In genomic region chr1:168227620-168228019, GRCh38 we compare ENCODE assay signal across 9 cellular contexts. TPM values are rescaled to one million over a fixed set of nuclear protein-coding genes. Genes with fewer than 3 reads are reported as not detected.
DNase-seq lines count a peak whose midpoint lies in the region; ATAC-seq, FAIRE-seq and TF ChIP-seq lines count a peak whose summit lies in the region.
"Had no signal": no experiment of that assay in that cellular context is flagged by ENCODE, and none has a peak within 500 bp of the region (broad histone marks: within the 10 kb centered on the region; RNA-seq: fewer than 3 reads in every experiment).

No MANE protein-coding gene starts in this region.

- peak overlapping the region; percentile 84 for H3K4me3 ChIP-seq in coronary artery

- TF ChIP-seq CTCF in coronary artery (IDR thresholded peaks at IDR 0.05): no peak

- H3K27ac ChIP-seq in KOPT-K1 (ENCODE audit: low read depth, low read length, poor library complexity, severe bottlenecking) (peak overlapping the region; percentile 89), coronary artery (peak overlapping the region; percentile 81 to 93)

- ATAC-seq in HG03342 (IDR thresholded peaks at IDR 0.05; ENCODE audit: unreplicated experiment) (no peak), HG03175 (IDR thresholded peaks at IDR 0.05; ENCODE audit: unreplicated experiment) (no peak)

- no peak for FAIRE-seq in frontal cortex (lab: Jason Lieb, UNC)
- FAIRE-seq: A204.1 had no signal

- peaks cover 48% of the 10 kb centered on the region for H3K36me3 ChIP-seq in KOPT-K1 (ENCODE audit: insufficient read depth, low read length)

- no peaks in the 10 kb centered on the region for H3K9me3 ChIP-seq in KOPT-K1 (ENCODE audit: insufficient read depth, low read length, poor library complexity, severe bottlenecking)

- DNase-seq in NCI-H1417 (lab: John Stamatoyannopoulos, UW) (peak in 2 of 3 experiments; percentile 47 to 55), NCI-H1417 treated with DMSO at 0.1 percent for 48 hours (lab: John Stamatoyannopoulos, UW) (no peak), coronary artery (ENCODE audit: low spot score) (no peak), renal cortical epithelial cell (ENCODE audit: low read depth) (peak; percentile 79), frontal cortex (ENCODE audit: low spot score in 2 of 2) (no peak)

RNA-seq across cellular contexts. Expression of gene SFT2D2, which starts 1.8 kb away (rescaled TPM):
- 59.4 and 64.0 TPM in 2 replicates for total RNA-seq in renal cortical epithelial cell
- total RNA-seq in frontal cortex: 26.5 TPM

RNA-seq across cellular contexts. Expression of gene TIPRL, which starts 48.9 kb away (rescaled TPM):
- total RNA-seq in renal cortical epithelial cell (49.7 and 51.1 TPM in 2 replicates), frontal cortex (125 TPM)

RNA-seq across cellular contexts. Expression of gene TBX19, which starts 53.1 kb away (rescaled TPM):
- 0.35 and 0.75 TPM in 2 replicates for total RNA-seq in renal cortical epithelial cell
- total RNA-seq in frontal cortex: 0.41 TPM

Comparison
In these comparisons a context has a peak if more than half of its experiments do, and no peak if none do; other contexts are left out.
1. DNase-seq: peak in NCI-H1417 (2 of 3) and renal cortical epithelial cell (single experiment); none in NCI-H1417 treated with DMSO at 0.1 percent for 48 hours (single experiment), coronary artery (single experiment) and frontal cortex (0 of 2).